In the genomic region with DNA sequence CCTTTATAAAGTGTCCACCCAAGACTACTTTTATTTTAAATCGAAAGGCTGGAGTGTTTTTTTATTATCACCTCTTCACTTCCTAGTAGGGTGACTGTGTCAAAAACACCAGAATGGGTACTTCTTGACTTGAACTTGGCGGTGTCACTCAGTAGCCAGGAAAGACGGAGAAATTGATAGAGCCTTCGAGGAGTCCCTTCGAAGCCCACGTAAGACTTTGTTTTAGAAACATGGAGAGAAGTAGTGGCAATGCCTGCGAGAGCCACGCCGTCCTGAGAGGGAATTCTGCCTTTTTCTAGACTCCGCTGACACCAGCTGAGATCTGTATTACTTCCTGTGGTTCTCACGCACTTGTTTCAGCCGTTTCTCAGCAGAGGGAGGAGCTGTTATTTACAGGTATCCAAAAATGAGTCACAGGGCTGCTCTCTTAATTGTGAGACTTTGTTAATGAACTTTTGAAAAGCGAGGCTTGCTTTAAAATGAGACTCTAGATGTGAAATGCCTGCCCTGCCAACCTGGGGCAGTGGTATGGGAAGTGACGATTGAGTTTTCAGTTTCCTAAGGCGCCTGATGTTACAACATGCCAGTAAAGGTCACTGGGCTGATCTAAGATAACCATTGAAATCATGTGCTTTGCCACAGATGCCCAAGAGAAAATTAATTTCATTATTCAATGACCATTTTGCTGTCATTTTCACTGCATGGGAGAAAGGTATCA, we compare ENCODE assay signal across 8 cellular contexts. TPM values are rescaled to one million over a fixed set of nuclear protein-coding genes. Genes with fewer than 3 reads are reported as not detected.
A peak's percentile ranks its signal among the peaks of the same experiment; 100 is the strongest.
DNase-seq lines count a peak whose midpoint lies in the region; ATAC-seq and TF ChIP-seq lines count a peak whose summit lies in the region.

No MANE protein-coding gene starts in this region.

- H3K36me3 ChIP-seq in breast epithelium (no peaks in the 10 kb centered on the region), lower lobe of right lung (no peaks in the 10 kb centered on the region)

- intact Hi-C loops in breast epithelium (cut with DNase I; ENCODE audit: low total_unique reads): no loop called here
- intact Hi-C loops in lower lobe of right lung (cut with DNase I): no loop called here

- H3K27ac ChIP-seq in breast epithelium: peak overlapping the region; percentile 76 to 79
- peak overlapping the region; percentile 92 for H3K27ac ChIP-seq in lower lobe of right lung

- H3K27me3 ChIP-seq in breast epithelium (no peaks in the 10 kb centered on the region), lower lobe of right lung (ENCODE audit: low read depth) (no peaks in the 10 kb centered on the region)

- TF ChIP-seq POLR2A in breast epithelium (IDR thresholded peaks at IDR 0.05): no peak

- peak; percentile 46 for ATAC-seq in GM19397 (IDR thresholded peaks at IDR 0.05; ENCODE audit: unreplicated experiment)
- peak; percentile 40 for ATAC-seq in HG03521 (IDR thresholded peaks at IDR 0.05; ENCODE audit: unreplicated experiment)
- ATAC-seq in lower lobe of right lung: peak; percentile 68

- DNase-seq in AG09309 (ENCODE audit: low read depth): no peak
- DNase-seq in UCSD-AML1 (lab: John Stamatoyannopoulos, UW; ENCODE audit: unreplicated experiment): peak; percentile 32
- DNase-seq in breast epithelium (ENCODE audit: low spot score in 2 of 2): no peak
- DNase-seq in lower lobe of right lung: peak; percentile 50
- DNase-seq in stimulated activated CD8-positive, alpha-beta memory T cell treated with anti-CD3 and anti-CD28 coated beads, Interleukin-15, amount 100 ng/mL, for 1 hour (ENCODE audit: low read depth): peak; percentile 19
- no peak for DNase-seq in NCI-H774 (lab: John Stamatoyannopoulos, UW)

- TF ChIP-seq CTCF in AG09309 (IDR thresholded peaks at IDR 0.05; ENCODE audit: control insufficient read depth, insufficient read depth, low read depth, low read length, missing control alignments): no peak
- no peak for TF ChIP-seq CTCF in breast epithelium (IDR thresholded peaks at IDR 0.05)
- TF ChIP-seq CTCF in lower lobe of right lung (IDR thresholded peaks at IDR 0.05): no peak

- H3K9me3 ChIP-seq in breast epithelium (no peaks in the 10 kb centered on the region), lower lobe of right lung (no peaks in the 10 kb centered on the region)

- H3K4me3 ChIP-seq in AG09309 (ENCODE audit: control insufficient read depth, low read depth, low read length) (peak overlapping the region; percentile 67), breast epithelium (peak overlapping the region; percentile 65 to 85 (median 79)), lower lobe of right lung (peak overlapping the region; percentile 84)

- H3K4me1 ChIP-seq in breast epithelium (no peaks in the 10 kb centered on the region), lower lobe of right lung (peaks cover 33% of the 10 kb centered on the region)

RNA-seq across cellular contexts. Expression of gene STX11, which starts 0.9 kb away (rescaled TPM):
- total RNA-seq in breast epithelium: 10 to 100 TPM; 20.0 to 46.4 (median 22.8) TPM
- 54.1 TPM for total RNA-seq in lower lobe of right lung

RNA-seq across cellular contexts. Expression of gene SF3B5, which starts 55.8 kb away (rescaled TPM):
- total RNA-seq in breast epithelium (100 to 1,000 TPM; 122 to 176 (median 155) TPM), lower lobe of right lung (112 TPM)

Comparison
In these comparisons a context has a peak if more than half of its experiments do, and no peak if none do; other contexts are left out.
1. DNase-seq: peak in UCSD-AML1 (single experiment), lower lobe of right lung (single experiment) and stimulated activated CD8-positive, alpha-beta memory T cell treated with anti-CD3 and anti-CD28 coated beads, Interleukin-15, amount 100 ng/mL, for 1 hour (single experiment); none in AG09309 (single experiment), breast epithelium (0 of 2) and NCI-H774 (single experiment).
2. Peak in every context shown above with its lines, with median percentiles within 50 percentile points of each other: H3K4me3 ChIP-seq and ATAC-seq.